In the genomic region with DNA sequence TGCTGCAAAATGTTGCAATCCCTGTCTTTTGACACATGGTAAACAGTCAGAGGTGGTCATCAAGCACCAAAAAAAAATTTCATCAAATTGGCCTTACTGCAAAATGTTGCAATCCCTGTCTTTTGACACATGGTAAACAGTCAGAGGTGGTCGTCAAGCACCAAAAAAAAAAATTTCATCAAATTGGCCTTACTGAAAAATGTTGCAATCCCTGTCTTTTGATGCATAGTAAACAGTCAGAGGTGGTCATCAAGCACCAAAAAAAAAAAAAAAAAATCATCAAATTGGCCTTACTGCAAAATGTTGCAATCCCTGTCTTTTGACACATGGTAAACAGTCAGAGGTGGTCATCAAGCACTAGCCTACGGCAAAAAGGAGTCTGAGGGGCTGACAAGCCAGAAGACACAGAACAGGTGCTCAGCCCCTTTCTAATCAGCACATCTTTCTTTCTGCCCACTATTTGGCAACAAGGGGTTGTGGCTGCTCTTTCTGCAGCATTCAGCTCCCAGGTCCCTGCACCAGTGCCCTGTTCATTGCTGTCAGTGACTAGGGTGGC, we compare ENCODE assay signal across 17 cellular contexts.
"Had no signal": no experiment of that assay in that cellular context is flagged by ENCODE, and none has a peak within 500 bp of the region (broad histone marks: within the 10 kb centered on the region; RNA-seq: fewer than 3 reads in every experiment).

No MANE protein-coding gene starts in this region.

- H3K4me3 ChIP-seq: left lung, lower lobe of right lung, right atrium auricular region, thoracic aorta, transverse colon had no signal

- H3K36me3 Mint-ChIP-seq: memory B cell; mesothelial cell of epicardium; natural killer cell; stimulated activated naive B cell treated with anti-CD40 and anti-IgM and Interleukin-4, amounts not matched to agents 10 μg/mL and 1 μg/mL and 100 μg/mL, for 72 hours had no signal

- H3K4me3 Mint-ChIP-seq: memory B cell; mesothelial cell of epicardium; natural killer cell; neural crest cell; stimulated activated naive B cell treated with anti-CD40 and anti-IgM and Interleukin-4, amounts not matched to agents 10 μg/mL and 1 μg/mL and 100 μg/mL, for 72 hours; stimulated activated naive CD8-positive, alpha-beta T cell treated with anti-CD3 and anti-CD28 coated beads, Interleukin-15, amount 100 ng/mL, for 72 hours had no signal

- H3K9me3 Mint-ChIP-seq: memory B cell; mesothelial cell of epicardium; natural killer cell; neural crest cell; stimulated activated naive B cell treated with anti-CD40 and anti-IgM and Interleukin-4, amounts not matched to agents 10 μg/mL and 1 μg/mL and 100 μg/mL, for 72 hours; stimulated activated naive CD8-positive, alpha-beta T cell treated with anti-CD3 and anti-CD28 coated beads, Interleukin-15, amount 100 ng/mL, for 72 hours had no signal

- H3K27me3 ChIP-seq: left lung, right atrium auricular region, transverse colon had no signal

- ATAC-seq: esophagus mucosa; left lung; lower lobe of right lung; natural killer cell; stimulated activated naive B cell treated with anti-CD40 and anti-IgM and Interleukin-4, amounts not matched to agents 10 μg/mL and 1 μg/mL and 100 μg/mL, for 72 hours; stimulated activated naive CD8-positive, alpha-beta T cell treated with anti-CD3 and anti-CD28 coated beads, Interleukin-15, amount 100 ng/mL, for 72 hours had no signal

- H3K4me1 ChIP-seq: left lung, lower lobe of right lung, right atrium auricular region, transverse colon had no signal

- H3K27ac Mint-ChIP-seq: memory B cell; mesothelial cell of epicardium; natural killer cell; stimulated activated naive B cell treated with anti-CD40 and anti-IgM and Interleukin-4, amounts not matched to agents 10 μg/mL and 1 μg/mL and 100 μg/mL, for 72 hours; stimulated activated naive CD8-positive, alpha-beta T cell treated with anti-CD3 and anti-CD28 coated beads, Interleukin-15, amount 100 ng/mL, for 72 hours had no signal

- H3K36me3 ChIP-seq: left lung, lower lobe of right lung, right atrium auricular region, thoracic aorta, transverse colon had no signal

- H3K27ac ChIP-seq: left lung, lower lobe of right lung, right atrium auricular region, thoracic aorta, transverse colon had no signal

- H3K9me3 ChIP-seq: left lung, lower lobe of right lung, right atrium auricular region, thoracic aorta, transverse colon had no signal

- DNase-seq: effector memory CD4-positive, alpha-beta T cell; glutamatergic neuron; islet precursor cell; left lung; lower lobe of right lung; natural killer cell; posterior cingulate gyrus; stimulated activated CD4-positive, alpha-beta T cell treated with anti-CD3 and anti-CD28 coated beads, Interleukin-4, amount 100 ng/mL, for 4 hours; stimulated activated naive B cell treated with anti-CD40 and anti-IgM and Interleukin-4, amounts not matched to agents 10 μg/mL and 1 μg/mL and 100 μg/mL, for 72 hours; stimulated activated naive CD8-positive, alpha-beta T cell treated with anti-CD3 and anti-CD28 coated beads, Interleukin-15, amount 100 ng/mL, for 72 hours; transverse colon had no signal

- H3K4me1 Mint-ChIP-seq: natural killer cell; stimulated activated naive CD8-positive, alpha-beta T cell treated with anti-CD3 and anti-CD28 coated beads, Interleukin-15, amount 100 ng/mL, for 72 hours had no signal
